ENCODE assay signal across 19 cellular contexts in genomic region chr5:502325-503079, GRCh38. TPM values are rescaled to one million over a fixed set of nuclear protein-coding genes. Genes with fewer than 3 reads are reported as not detected.
DNase-seq lines count a peak whose midpoint lies in the region; ATAC-seq and TF ChIP-seq lines count a peak whose summit lies in the region.
"Had no signal": no experiment of that assay in that cellular context is flagged by ENCODE, and none has a peak within 500 bp of the region (broad histone marks: within the 10 kb centered on the region; RNA-seq: fewer than 3 reads in every experiment).

No MANE protein-coding gene starts in this region.

- POLR2A ChIA-PET in naive thymus-derived CD4-positive, alpha-beta T cell (lab: Charles Lee): no interaction called here

- TF ChIP-seq CTCF in chondrocyte (IDR thresholded peaks at IDR 0.05): no peak

- H3K4me3 ChIP-seq in BLaER1: peak overlapping the region; percentile 52
- no peak overlapping the region for H3K4me3 ChIP-seq in Jurkat, Clone E6-1 (ENCODE audit: low read length)
- H3K4me3 ChIP-seq in naive thymus-derived CD4-positive, alpha-beta T cell (ENCODE audit: low read length): no peak overlapping the region
- H3K4me3 ChIP-seq: neural progenitor cell, smooth muscle cell had no signal

- peak overlapping the region; percentile 46; the same call in 1 of the 2 replicates for H3K9ac ChIP-seq in BLaER1
- H3K9ac ChIP-seq: neural progenitor cell had no signal

- peak overlapping the region; percentile 51; the same call in 1 of the 2 replicates for H3K27ac ChIP-seq in BLaER1
- no peak overlapping the region for H3K27ac ChIP-seq in naive thymus-derived CD4-positive, alpha-beta T cell (ENCODE audit: low read depth, low read length)
- H3K27ac ChIP-seq: dorsolateral prefrontal cortex, neural progenitor cell had no signal

- H3K36me3 ChIP-seq in BLaER1: no peaks in the 10 kb centered on the region
- no peaks in the 10 kb centered on the region for H3K36me3 ChIP-seq in naive thymus-derived CD4-positive, alpha-beta T cell (ENCODE audit: control insufficient read depth in 2 of 3, insufficient read depth in 3 of 3, low read length in 3 of 3)
- H3K36me3 ChIP-seq: neural progenitor cell had no signal

- CTCF ChIA-PET in naive thymus-derived CD4-positive, alpha-beta T cell (lab: Charles Lee): no interaction called here

- no peak for ATAC-seq in naive thymus-derived CD4-positive, alpha-beta T cell
- ATAC-seq in stimulated activated naive B cell treated with anti-CD40 and anti-IgM and Interleukin-4, amounts not matched to agents 10 μg/mL and 1 μg/mL and 100 μg/mL, for 72 hours (replicated peaks): no peak
- ATAC-seq: activated CD8-positive, alpha-beta memory T cell treated with anti-CD3 and anti-CD28 coated beads, Interleukin-2, amount 10 ng/mL, durations not matched to agents 7 days and 5 days; left colon had no signal

- peaks cover 6% of the 10 kb centered on the region for H3K4me1 Mint-ChIP-seq in chondrocyte (ENCODE audit: low read depth)
- H3K4me1 Mint-ChIP-seq in naive thymus-derived CD4-positive, alpha-beta T cell: peaks cover 0 to 6% (median 0%) of the 10 kb centered on the region in 7 donors
- H3K4me1 Mint-ChIP-seq in stimulated activated naive B cell treated with anti-CD40 and anti-IgM and Interleukin-4, amounts not matched to agents 10 μg/mL and 1 μg/mL and 100 μg/mL, for 72 hours: peaks cover 8 to 16% of the 10 kb centered on the region in 2 donors
- H3K4me1 Mint-ChIP-seq: activated CD8-positive, alpha-beta memory T cell treated with anti-CD3 and anti-CD28 coated beads, Interleukin-2, amount 10 ng/mL, durations not matched to agents 7 days and 5 days had no signal

- no peaks in the 10 kb centered on the region for H4K20me1 ChIP-seq in BLaER1

- peak; percentile 11 for DNase-seq in Jurkat, Clone E6-1 (ENCODE audit: low read depth, low spot score)
- no peak for DNase-seq in chondrocyte (ENCODE audit: low spot score)
- DNase-seq in naive thymus-derived CD4-positive, alpha-beta T cell: no peak
- no peak for DNase-seq in stimulated activated naive B cell treated with anti-CD40 and anti-IgM and Interleukin-4, amounts not matched to agents 10 μg/mL and 1 μg/mL and 100 μg/mL, for 72 hours
- no peak for DNase-seq in SHP77 (lab: John Stamatoyannopoulos, UW)
- DNase-seq in kidney glomerular epithelial cell (lab: John Stamatoyannopoulos, UW): no peak
- no peak for DNase-seq in stimulated activated naive CD4-positive, alpha-beta T cell (lab: John Stamatoyannopoulos, UW)
- DNase-seq: activated CD4-positive, alpha-beta T cell treated with anti-CD3 and anti-CD28 coated beads for 4 hours; activated CD8-positive, alpha-beta memory T cell treated with anti-CD3 and anti-CD28 coated beads, Interleukin-2, amount 10 ng/mL, durations not matched to agents 7 days and 5 days; erythroblast; Kasumi-1; left colon; NCI-H1105 treated with DMSO at 0.1 percent for 48 hours; NCI-H2171; stimulated activated CD4-positive, alpha-beta T cell treated with anti-CD3 and anti-CD28 coated beads, Interleukin-4, amount 100 ng/mL, for 4 hours had no signal

- no peaks in the 10 kb centered on the region for H3K27me3 ChIP-seq in BLaER1
- H3K27me3 ChIP-seq in naive thymus-derived CD4-positive, alpha-beta T cell (ENCODE audit: control insufficient read depth in 2 of 2, insufficient read depth in 2 of 2, low read length in 2 of 2): no peaks in the 10 kb centered on the region

- H3K36me3 Mint-ChIP-seq in chondrocyte (ENCODE audit: low read depth): no peaks in the 10 kb centered on the region
- H3K36me3 Mint-ChIP-seq in naive thymus-derived CD4-positive, alpha-beta T cell: no peaks in the 10 kb centered on the region
- H3K36me3 Mint-ChIP-seq in stimulated activated naive B cell treated with anti-CD40 and anti-IgM and Interleukin-4, amounts not matched to agents 10 μg/mL and 1 μg/mL and 100 μg/mL, for 72 hours: peaks cover 0 to 5% of the 10 kb centered on the region in 2 donors
- H3K36me3 Mint-ChIP-seq: activated CD8-positive, alpha-beta memory T cell treated with anti-CD3 and anti-CD28 coated beads, Interleukin-2, amount 10 ng/mL, durations not matched to agents 7 days and 5 days; neural progenitor cell had no signal

- no peak overlapping the region for H3K4me3 Mint-ChIP-seq in chondrocyte (ENCODE audit: unreplicated experiment)
- H3K4me3 Mint-ChIP-seq in naive thymus-derived CD4-positive, alpha-beta T cell: peak overlapping the region in 7 of 10 donors; percentile 27 to 62 (median 38)
- H3K4me3 Mint-ChIP-seq in stimulated activated naive B cell treated with anti-CD40 and anti-IgM and Interleukin-4, amounts not matched to agents 10 μg/mL and 1 μg/mL and 100 μg/mL, for 72 hours: peak overlapping the region in 1 of 2 donors; percentile 28
- H3K4me3 Mint-ChIP-seq: activated CD8-positive, alpha-beta memory T cell treated with anti-CD3 and anti-CD28 coated beads, Interleukin-2, amount 10 ng/mL, durations not matched to agents 7 days and 5 days; neural progenitor cell had no signal

- H3K27me3 Mint-ChIP-seq in chondrocyte (ENCODE audit: low read depth): peaks cover 21% of the 10 kb centered on the region
- peaks cover 0 to 29% (median 3%) of the 10 kb centered on the region in 5 donors for H3K27me3 Mint-ChIP-seq in naive thymus-derived CD4-positive, alpha-beta T cell
- peaks cover 53 to 85% of the 10 kb centered on the region in 2 donors for H3K27me3 Mint-ChIP-seq in stimulated activated naive B cell treated with anti-CD40 and anti-IgM and Interleukin-4, amounts not matched to agents 10 μg/mL and 1 μg/mL and 100 μg/mL, for 72 hours

- H3K9me3 Mint-ChIP-seq in chondrocyte (ENCODE audit: low read depth): no peaks in the 10 kb centered on the region
- no peaks in the 10 kb centered on the region for H3K9me3 Mint-ChIP-seq in naive thymus-derived CD4-positive, alpha-beta T cell
- H3K9me3 Mint-ChIP-seq in stimulated activated naive B cell treated with anti-CD40 and anti-IgM and Interleukin-4, amounts not matched to agents 10 μg/mL and 1 μg/mL and 100 μg/mL, for 72 hours: peaks cover 0 to 4% of the 10 kb centered on the region in 2 donors
- H3K9me3 Mint-ChIP-seq: neural progenitor cell had no signal

- H3K27ac Mint-ChIP-seq in chondrocyte (ENCODE audit: unreplicated experiment): peak overlapping the region; percentile 32
- no peak overlapping the region for H3K27ac Mint-ChIP-seq in naive thymus-derived CD4-positive, alpha-beta T cell
- H3K27ac Mint-ChIP-seq in stimulated activated naive B cell treated with anti-CD40 and anti-IgM and Interleukin-4, amounts not matched to agents 10 μg/mL and 1 μg/mL and 100 μg/mL, for 72 hours: no peak overlapping the region
- H3K27ac Mint-ChIP-seq: activated CD8-positive, alpha-beta memory T cell treated with anti-CD3 and anti-CD28 coated beads, Interleukin-2, amount 10 ng/mL, durations not matched to agents 7 days and 5 days; neural progenitor cell had no signal

- H3K4me1 ChIP-seq in BLaER1: peaks cover 48% of the 10 kb centered on the region
- no peaks in the 10 kb centered on the region for H3K4me1 ChIP-seq in naive thymus-derived CD4-positive, alpha-beta T cell (ENCODE audit: control insufficient read depth in 2 of 2, insufficient read depth in 2 of 2, low read length in 2 of 2)
- H3K4me1 ChIP-seq: neural progenitor cell had no signal

- peak overlapping the region; percentile 98 for H3K4me2 ChIP-seq in BLaER1
- H3K4me2 ChIP-seq: neural progenitor cell, smooth muscle cell had no signal

- intact Hi-C loops in naive thymus-derived CD4-positive, alpha-beta T cell (cut with micrococcal nuclease): no loop called here

- peaks cover 14% of the 10 kb centered on the region for H3K9me3 ChIP-seq in BLaER1
- H3K9me3 ChIP-seq in naive thymus-derived CD4-positive, alpha-beta T cell (ENCODE audit: control insufficient read depth in 2 of 3, low read length in 3 of 3): no peaks in the 10 kb centered on the region

RNA-seq across cellular contexts. Expression of gene SLC9A3, which starts 21.7 kb away (rescaled TPM):
- polyA plus RNA-seq in Jurkat, Clone E6-1 (2012; ENCODE audit: insufficient read depth, insufficient read length): 4.2 TPM
- total RNA-seq in chondrocyte: 0.95 to 1.4 TPM (median 1.1 TPM) in 3 replicates
- 1 to 10 TPM; 1.5 to 3.4 (median 2.4) TPM for total RNA-seq in naive thymus-derived CD4-positive, alpha-beta T cell
- 1 to 10 TPM; 3.4 to 5.5 TPM for polyA plus RNA-seq in naive thymus-derived CD4-positive, alpha-beta T cell

RNA-seq across cellular contexts. Expression of gene EXOC3, which starts 59.5 kb away (rescaled TPM):
- polyA plus RNA-seq in Jurkat, Clone E6-1 (2012; ENCODE audit: insufficient read depth, insufficient read length): 62.2 TPM
- total RNA-seq in chondrocyte: 39.4 to 58.1 TPM (median 43.3 TPM) in 3 replicates
- total RNA-seq in naive thymus-derived CD4-positive, alpha-beta T cell: 100 to 1,000 TPM in 1 of 5 experiments, 10 to 100 TPM in 4; 79.1 to 105 (median 89.8) TPM
- 10 to 100 TPM; 44.3 to 47.5 TPM for polyA plus RNA-seq in naive thymus-derived CD4-positive, alpha-beta T cell
